Comparison of ENCODE assay signal across 8 cellular contexts in genomic region chr1:150320667-150320978, GRCh38. TPM values are rescaled to one million over a fixed set of nuclear protein-coding genes. Genes with fewer than 3 reads are reported as not detected.
DNase-seq lines count a peak whose midpoint lies in the region; ATAC-seq and TF ChIP-seq lines count a peak whose summit lies in the region.

No MANE protein-coding gene starts in this region.

- H3K9me3 ChIP-seq in breast epithelium = no peaks in the 10 kb centered on the region
- H3K9me3 ChIP-seq in muscle layer of colon (ENCODE audit: low read length) = no peaks in the 10 kb centered on the region

- no peak for TF ChIP-seq POLR2A in breast epithelium (IDR thresholded peaks at IDR 0.05)

- DNase-seq in HT-29 (ENCODE audit: low spot score) (peak; percentile 21), breast epithelium (ENCODE audit: low spot score in 2 of 2) (no peak), DMS79 (lab: John Stamatoyannopoulos, UW) (no peak), COLO829 (ENCODE audit: low spot score) (no peak)

- intact Hi-C loops in breast epithelium (cut with DNase I; ENCODE audit: low total_unique reads) = no loop called here

- H3K27me3 ChIP-seq in breast epithelium (no peaks in the 10 kb centered on the region), muscle layer of colon (ENCODE audit: control insufficient read depth in 1 of 2, insufficient read depth in 2 of 2, low read length in 2 of 2) (no peaks in the 10 kb centered on the region)

- H3K4me3 ChIP-seq in breast epithelium = peak overlapping the region; percentile 59 to 87 (median 75)
- peak overlapping the region; percentile 36 to 87 for H3K4me3 ChIP-seq in muscle layer of colon (ENCODE audit: low read depth in 1 of 2, low read length in 2 of 2)

- H3K27ac ChIP-seq in 22Rv1 (peak overlapping the region; percentile 92), breast epithelium (peak overlapping the region; percentile 87 to 93), muscle layer of colon (ENCODE audit: low read depth, low read length) (no peak overlapping the region)

- ATAC-seq in GM19455 (IDR thresholded peaks at IDR 0.05; ENCODE audit: unreplicated experiment) (no peak), GM18861 (IDR thresholded peaks at IDR 0.05; ENCODE audit: unreplicated experiment) (no peak)

- H3K9ac ChIP-seq in muscle layer of colon (ENCODE audit: low read length) = no peak overlapping the region

- no peaks in the 10 kb centered on the region for H3K4me1 ChIP-seq in breast epithelium
- peaks cover 9% of the 10 kb centered on the region for H3K4me1 ChIP-seq in muscle layer of colon (ENCODE audit: insufficient read depth, low read length)

- TF ChIP-seq CTCF in 22Rv1 (IDR thresholded peaks at IDR 0.05) (no peak), breast epithelium (IDR thresholded peaks at IDR 0.05) (no peak)

- H3K36me3 ChIP-seq in breast epithelium = no peaks in the 10 kb centered on the region
- peaks cover 10% of the 10 kb centered on the region for H3K36me3 ChIP-seq in muscle layer of colon (ENCODE audit: insufficient read depth, low read length)

RNA-seq across cellular contexts. Expression of gene PRPF3, which starts 0.7 kb away (rescaled TPM):
- 33.8 and 39.5 TPM in 2 replicates for total RNA-seq in HT-29 (2014; rRNA removed; shearing (Covaris generic))
- 10 to 100 TPM; 57.1 to 87.2 (median 82.4) TPM for total RNA-seq in breast epithelium

RNA-seq across cellular contexts. Expression of gene MRPS21, which starts 27.0 kb away (rescaled TPM):
- total RNA-seq in HT-29 (2014; rRNA removed; shearing (Covaris generic)) = 44.2 and 47.7 TPM in 2 replicates
- total RNA-seq in breast epithelium = 10 to 100 TPM; 40.5 to 55.1 (median 45.1) TPM

RNA-seq across cellular contexts. Expression of gene CIART, which starts 38.3 kb away (rescaled TPM):
- total RNA-seq in HT-29 (2014; rRNA removed; shearing (Covaris generic)) = not detected in 2 replicates
- 1 to 10 TPM; 2.6 to 7.4 (median 4.3) TPM for total RNA-seq in breast epithelium

RNA-seq across cellular contexts. Expression of gene RPRD2, which starts 43.3 kb away (rescaled TPM):
- total RNA-seq in HT-29 (2014; rRNA removed; shearing (Covaris generic)) = 6.7 and 8.0 TPM in 2 replicates
- 10 to 100 TPM; 19.4 to 26.5 (median 20.3) TPM for total RNA-seq in breast epithelium

RNA-seq across cellular contexts. Expression of gene C1orf54, which starts 48.0 kb away (rescaled TPM):
- total RNA-seq in HT-29 (2014; rRNA removed; shearing (Covaris generic)) = 0.20 and 0.29 TPM in 2 replicates
- 10 to 100 TPM in 2 of 3 donors, 1 to 10 TPM in 1; 9.4 to 24.3 (median 13.6) TPM for total RNA-seq in breast epithelium
